Comparison of ENCODE assay signal across 19 cellular contexts in genomic region chr9:17342696-17343095, GRCh38.
"Had no signal": no experiment of that assay in that cellular context is flagged by ENCODE, and none has a peak within 500 bp of the region (broad histone marks: within the 10 kb centered on the region; RNA-seq: fewer than 3 reads in every experiment).

No MANE protein-coding gene starts in this region.

- H3K27me3 ChIP-seq: adrenal gland, spleen, tibial nerve had no signal

- H3K4me3 ChIP-seq: adrenal gland, lung, spleen, tibial nerve had no signal

- H3K4me3 Mint-ChIP-seq: activated CD8-positive, alpha-beta T cell treated with anti-CD3 and anti-CD28 coated beads, Interleukin-2, amount 10 ng/mL, durations not matched to agents 7 days and 5 days; activated T-helper 17 cell treated with anti-CD3 and anti-CD28 coated beads, Interleukin-2, amount 50 U/mL, for 72 hours; central memory CD8-positive, alpha-beta T cell; dendritic cell treated with granulocyte-macrophage colony-stimulating factor and Interleukin-4, amounts not matched to agents 40 ng/mL and 50 ng/mL, for 4 days; naive thymus-derived CD4-positive, alpha-beta T cell; stimulated activated naive B cell treated with anti-CD40 and anti-IgM and Interleukin-4, amounts not matched to agents 10 μg/mL and 1 μg/mL and 100 μg/mL, for 72 hours had no signal

- DNase-seq: activated CD4-positive, alpha-beta T cell treated with anti-CD3 and anti-CD28 coated beads for 48 hours; activated CD8-positive, alpha-beta memory T cell treated with anti-CD3 and anti-CD28 coated beads, Interleukin-2, amount 50 U/mL, for 48 hours; activated CD8-positive, alpha-beta T cell treated with anti-CD3 and anti-CD28 coated beads, Interleukin-2, amount 10 ng/mL, durations not matched to agents 7 days and 5 days; activated naive CD4-positive, alpha-beta T cell treated with anti-CD3 and anti-CD28 coated beads, Interleukin-2, amount 50 U/mL, for 16 hours; adrenal gland; left colon; naive thymus-derived CD4-positive, alpha-beta T cell; nucleus accumbens; spleen; stimulated activated CD4-positive, alpha-beta T cell treated with anti-CD3 and anti-CD28 coated beads, Interleukin-1b, Interleukin-23, amount 100 ng/mL, for 48 hours; stimulated activated naive B cell treated with anti-CD40 and anti-IgM and Interleukin-4, amounts not matched to agents 10 μg/mL and 1 μg/mL and 100 μg/mL, for 72 hours; SW 1271 had no signal

- H3K36me3 Mint-ChIP-seq: naive thymus-derived CD4-positive, alpha-beta T cell; stimulated activated naive B cell treated with anti-CD40 and anti-IgM and Interleukin-4, amounts not matched to agents 10 μg/mL and 1 μg/mL and 100 μg/mL, for 72 hours had no signal

- H3K27ac Mint-ChIP-seq: activated CD8-positive, alpha-beta T cell treated with anti-CD3 and anti-CD28 coated beads, Interleukin-2, amount 10 ng/mL, durations not matched to agents 7 days and 5 days; activated T-helper 17 cell treated with anti-CD3 and anti-CD28 coated beads, Interleukin-2, amount 50 U/mL, for 72 hours; dendritic cell treated with granulocyte-macrophage colony-stimulating factor and Interleukin-4, amounts not matched to agents 40 ng/mL and 50 ng/mL, for 4 days; naive thymus-derived CD4-positive, alpha-beta T cell; progenitor cell of endocrine pancreas; stimulated activated naive B cell treated with anti-CD40 and anti-IgM and Interleukin-4, amounts not matched to agents 10 μg/mL and 1 μg/mL and 100 μg/mL, for 72 hours had no signal

- H3K4me1 Mint-ChIP-seq: activated T-helper 17 cell treated with anti-CD3 and anti-CD28 coated beads, Interleukin-2, amount 50 U/mL, for 72 hours; central memory CD8-positive, alpha-beta T cell; naive thymus-derived CD4-positive, alpha-beta T cell; stimulated activated naive B cell treated with anti-CD40 and anti-IgM and Interleukin-4, amounts not matched to agents 10 μg/mL and 1 μg/mL and 100 μg/mL, for 72 hours had no signal

- H3K27ac ChIP-seq: adrenal gland, spleen, tibial nerve had no signal

- H3K27me3 Mint-ChIP-seq: activated T-helper 17 cell treated with anti-CD3 and anti-CD28 coated beads, Interleukin-2, amount 50 U/mL, for 72 hours; central memory CD8-positive, alpha-beta T cell; dendritic cell treated with granulocyte-macrophage colony-stimulating factor and Interleukin-4, amounts not matched to agents 40 ng/mL and 50 ng/mL, for 4 days; naive thymus-derived CD4-positive, alpha-beta T cell; progenitor cell of endocrine pancreas; stimulated activated naive B cell treated with anti-CD40 and anti-IgM and Interleukin-4, amounts not matched to agents 10 μg/mL and 1 μg/mL and 100 μg/mL, for 72 hours had no signal

- H3K36me3 ChIP-seq: adrenal gland had no signal

- H3K4me1 ChIP-seq: adrenal gland, spleen, tibial nerve had no signal

- H3K9me3 Mint-ChIP-seq: dendritic cell treated with granulocyte-macrophage colony-stimulating factor and Interleukin-4, amounts not matched to agents 40 ng/mL and 50 ng/mL, for 4 days had no signal

- ATAC-seq: activated CD8-positive, alpha-beta T cell treated with anti-CD3 and anti-CD28 coated beads, Interleukin-2, amount 10 ng/mL, durations not matched to agents 7 days and 5 days; activated T-helper 17 cell treated with anti-CD3 and anti-CD28 coated beads, Interleukin-2, amount 50 U/mL, for 72 hours; left colon; naive thymus-derived CD4-positive, alpha-beta T cell; sciatic nerve; stimulated activated naive B cell treated with anti-CD40 and anti-IgM and Interleukin-4, amounts not matched to agents 10 μg/mL and 1 μg/mL and 100 μg/mL, for 72 hours had no signal
